1 cellular context compared by ENCODE assay signal in genomic region chr15:38252481-38253311, GRCh38.
TF ChIP-seq lines count a peak whose summit lies in the region.

TSS of gene SPRED1 (plus strand) at chr15:38252836. CDS start at chr15:38253186, 350 bp downstream.

TF ChIP-seq in K562, 482 proteins besides CTCF, POLR2A, EP300 and RAD21 (continued from another document):
- TF ChIP-seq CLOCK (CRISPR knock-in tag; IDR thresholded peaks at IDR 0.05; ENCODE audit: borderline replicate concordance) (no peak), NELFE (IDR thresholded peaks at IDR 0.05; ENCODE audit: insufficient read depth, insufficient read length) (no peak), ZNF232 (CRISPR knock-in tag; IDR thresholded peaks at IDR 0.05) (no peak), RBBP5 (IDR thresholded peaks at IDR 0.05; ENCODE audit: borderline replicate concordance, insufficient read depth, low read length, poor library complexity, severe bottlenecking) (peak; percentile 62), SP1 (CRISPR knock-in tag; IDR thresholded peaks at IDR 0.05) (no peak), SMAD1 (IDR thresholded peaks at IDR 0.05; ENCODE audit: low read depth, low read length, partially characterized antibody) (no peak), RBFOX2 (IDR thresholded peaks at IDR 0.05; ENCODE audit: low read depth, low read length) (peak; percentile 79), KDM5B (IDR thresholded peaks at IDR 0.05; ENCODE audit: insufficient replicate concordance, low read depth, low read length) (peak; percentile 57), SAFB2 (IDR thresholded peaks at IDR 0.05; ENCODE audit: borderline replicate concordance, low read depth, low read length, severe bottlenecking) (no peak), NBN (IDR thresholded peaks at IDR 0.05; ENCODE audit: low read depth) (no peak), POLR2H (tag; IDR thresholded peaks at IDR 0.05; ENCODE audit: low read depth) (0 out of 2 replicates have a peak, but pooled peaks have one; percentile 39), MYBL2 (IDR thresholded peaks at IDR 0.05; ENCODE audit: low read depth) (no peak), MYBL2 (CRISPR knock-in tag; IDR thresholded peaks at IDR 0.05; ENCODE audit: borderline replicate concordance) (no peak), RCOR1 (IDR thresholded peaks at IDR 0.05; ENCODE audit: borderline replicate concordance in 1 of 2, low read depth in 2 of 2, low read length in 2 of 2) (no peak), EGR1 (conservative IDR thresholded peaks at IDR 0.05) (peak; percentile 51)
